In genomic region chr16:10738231-10739077, GRCh38 we compare ENCODE assay signal across 8 cellular contexts.
A peak's percentile ranks its signal among the peaks of the same experiment; 100 is the strongest.
DNase-seq lines count a peak whose midpoint lies in the region; ATAC-seq and TF ChIP-seq lines count a peak whose summit lies in the region.

No MANE protein-coding gene starts in this region.

- TF ChIP-seq CTCF in choroid plexus epithelial cell (conservative IDR thresholded peaks at IDR 0.05; ENCODE audit: low read depth, low read length) = no peak

- H3K36me3 ChIP-seq in subcutaneous abdominal adipose tissue (ENCODE audit: control insufficient read depth in 5 of 5, insufficient read depth in 5 of 5, low read length in 5 of 5) = no peaks in the 10 kb centered on the region

- H3K27ac ChIP-seq in subcutaneous abdominal adipose tissue (ENCODE audit: low read depth, low read length) = peak overlapping the region; percentile 82

- DNase-seq in C1 segment of cervical spinal cord (lab: John Stamatoyannopoulos, UW) (peak in 10 of 14 donors; percentile 14 to 86 (median 38)), SW480 (ENCODE audit: low spot score) (peak; percentile 43), choroid plexus epithelial cell (ENCODE audit: low read depth) (peak; percentile 86), medulla oblongata (ENCODE audit: extremely low spot score) (peak; percentile 81), GM19238 (ENCODE audit: insufficient read length, low spot score) (no peak)

- peak overlapping the region in 3 of 5 donors; percentile 4 to 56 (median 20) for H3K9ac ChIP-seq in subcutaneous abdominal adipose tissue (ENCODE audit: low read length in 5 of 5)

- H3K4me3 ChIP-seq in choroid plexus epithelial cell (ENCODE audit: low read depth, low read length) (no peak overlapping the region), subcutaneous abdominal adipose tissue (ENCODE audit: low read depth in 1 of 5, low read length in 5 of 5) (no peak overlapping the region)

- peaks cover 5 to 24% (median 22%) of the 10 kb centered on the region in 5 donors for H3K4me1 ChIP-seq in subcutaneous abdominal adipose tissue (ENCODE audit: control insufficient read depth in 5 of 5, insufficient read depth in 5 of 5, low read length in 5 of 5)

- H3K27me3 ChIP-seq in subcutaneous abdominal adipose tissue (ENCODE audit: control insufficient read depth in 5 of 5, insufficient read depth in 4 of 5, low read length in 5 of 5) = no peaks in the 10 kb centered on the region

- peak; percentile 43 for ATAC-seq in GM19372 (IDR thresholded peaks at IDR 0.05; ENCODE audit: low read depth, unreplicated experiment)
- ATAC-seq in HG03342 (IDR thresholded peaks at IDR 0.05; ENCODE audit: unreplicated experiment) = peak; percentile 60

- H3K9me3 ChIP-seq in subcutaneous abdominal adipose tissue (ENCODE audit: control insufficient read depth in 5 of 5, low read length in 5 of 5) = no peaks in the 10 kb centered on the region
